In the genomic region with DNA sequence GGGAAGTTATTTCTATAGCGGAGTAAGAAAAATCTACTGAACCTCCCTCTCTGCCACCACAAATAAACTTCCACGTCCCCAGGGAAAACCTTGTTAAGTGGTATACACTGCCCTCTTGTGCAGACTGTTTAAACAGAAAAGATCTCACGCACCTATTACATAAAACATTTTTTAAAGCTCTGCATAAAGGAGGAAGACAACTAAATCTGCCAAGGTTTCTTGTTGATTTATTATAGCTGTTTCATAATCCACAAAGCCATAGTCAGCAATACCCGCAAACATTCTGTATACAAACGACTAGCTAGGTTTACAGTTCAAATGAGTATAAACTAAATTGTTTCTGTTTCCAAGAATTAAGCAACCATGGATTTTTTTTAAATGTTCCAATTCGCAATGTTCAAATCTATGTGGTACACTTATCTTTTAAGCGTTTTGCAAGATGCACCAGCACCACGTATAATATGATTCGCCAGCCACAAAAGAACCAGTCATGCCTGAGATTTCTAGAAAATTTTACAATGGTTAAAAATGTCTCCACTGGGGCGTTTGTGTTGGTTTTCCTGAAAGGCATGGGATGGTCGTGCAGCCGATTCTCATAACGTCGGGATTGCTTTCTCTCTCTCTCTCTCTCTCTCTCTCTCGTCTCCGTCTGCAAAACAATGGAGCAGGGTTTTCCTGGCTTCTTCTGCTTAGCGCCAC, we compare ENCODE assay signal across 8 cellular contexts.
A peak's percentile ranks its signal among the peaks of the same experiment; 100 is the strongest.
DNase-seq lines count a peak whose midpoint lies in the region; ATAC-seq, FAIRE-seq and TF ChIP-seq lines count a peak whose summit lies in the region.

No MANE protein-coding gene starts in this region.

- H3K36me3 ChIP-seq in Karpas-422 (ENCODE audit: insufficient read depth, low read length), result no peaks in the 10 kb centered on the region

- DNase-seq in D721Med (ENCODE audit: insufficient read length, low spot score) (no peak), NCI-H460 (ENCODE audit: extremely low read depth, low read depth) (peak; percentile 50), chondrocyte (ENCODE audit: low spot score) (no peak), nephron progenitor cell (no peak), activated gamma-delta T cell (lab: John Stamatoyannopoulos, UW) (no peak), Karpas-422 (no peak)
- DNase-seq in activated CD4-positive, alpha-beta T cell treated with anti-CD3 and anti-CD28 coated beads, Interleukin-2, amount 10 ng/mL, durations not matched to agents 7 days and 5 days, result no peak

- H3K27me3 Mint-ChIP-seq in chondrocyte (ENCODE audit: low read depth) (no peaks in the 10 kb centered on the region), nephron progenitor cell (ENCODE audit: low read depth, poor library complexity) (peaks cover 10% of the 10 kb centered on the region)
- peaks cover 2% of the 10 kb centered on the region for H3K27me3 Mint-ChIP-seq in activated CD4-positive, alpha-beta T cell treated with anti-CD3 and anti-CD28 coated beads, Interleukin-2, amount 10 ng/mL, durations not matched to agents 7 days and 5 days

- H3K27ac ChIP-seq in Karpas-422 (ENCODE audit: low read length), result no peak overlapping the region

- no peaks in the 10 kb centered on the region for H3K4me1 ChIP-seq in Karpas-422 (ENCODE audit: low read length)

- H3K9ac ChIP-seq in Karpas-422 (ENCODE audit: low read length), result no peak overlapping the region

- FAIRE-seq in D721Med (lab: Jason Lieb, UNC), result peak; percentile 91

- peaks cover 17% of the 10 kb centered on the region for H3K4me1 Mint-ChIP-seq in chondrocyte (ENCODE audit: low read depth)
- peaks cover 22% of the 10 kb centered on the region for H3K4me1 Mint-ChIP-seq in nephron progenitor cell
- H3K4me1 Mint-ChIP-seq in activated CD4-positive, alpha-beta T cell treated with anti-CD3 and anti-CD28 coated beads, Interleukin-2, amount 10 ng/mL, durations not matched to agents 7 days and 5 days, result no peaks in the 10 kb centered on the region

- H2AFZ ChIP-seq in Karpas-422 (ENCODE audit: low read length), result no peak overlapping the region

- no peaks in the 10 kb centered on the region for H3K9me3 ChIP-seq in Karpas-422 (ENCODE audit: low read length)

- H3K36me3 Mint-ChIP-seq in chondrocyte (ENCODE audit: low read depth) (no peaks in the 10 kb centered on the region), nephron progenitor cell (ENCODE audit: low read depth) (no peaks in the 10 kb centered on the region)
- H3K36me3 Mint-ChIP-seq in activated CD4-positive, alpha-beta T cell treated with anti-CD3 and anti-CD28 coated beads, Interleukin-2, amount 10 ng/mL, durations not matched to agents 7 days and 5 days (ENCODE audit: low read depth), result no peaks in the 10 kb centered on the region

- H3K4me3 Mint-ChIP-seq in chondrocyte (ENCODE audit: unreplicated experiment), result peak overlapping the region; percentile 70
- peak overlapping the region; percentile 70 for H3K4me3 Mint-ChIP-seq in nephron progenitor cell
- H3K4me3 Mint-ChIP-seq in activated CD4-positive, alpha-beta T cell treated with anti-CD3 and anti-CD28 coated beads, Interleukin-2, amount 10 ng/mL, durations not matched to agents 7 days and 5 days, result no peak overlapping the region

- no peaks in the 10 kb centered on the region for H3K9me2 ChIP-seq in Karpas-422 (replicated peaks; ENCODE audit: insufficient read depth, low read length)

- no peaks in the 10 kb centered on the region for H3K9me3 Mint-ChIP-seq in chondrocyte (ENCODE audit: low read depth)
- peaks cover 16% of the 10 kb centered on the region for H3K9me3 Mint-ChIP-seq in nephron progenitor cell
- no peaks in the 10 kb centered on the region for H3K9me3 Mint-ChIP-seq in activated CD4-positive, alpha-beta T cell treated with anti-CD3 and anti-CD28 coated beads, Interleukin-2, amount 10 ng/mL, durations not matched to agents 7 days and 5 days

- CTCF ChIA-PET in activated CD4-positive, alpha-beta T cell treated with anti-CD3 and anti-CD28 coated beads, Interleukin-2, amount 10 ng/mL, durations not matched to agents 7 days and 5 days (lab: Charles Lee), result interaction anchor here (0.6 kb wide), 1 partner anchor 863 kb away, joined by 3 read pairs; no protein-coding TSS in a partner anchor

- H3K79me2 ChIP-seq in Karpas-422 (ENCODE audit: low read length), result no peaks in the 10 kb centered on the region

- H3K4me2 ChIP-seq in Karpas-422 (ENCODE audit: low read depth, low read length, poor library complexity, severe bottlenecking), result no peak overlapping the region

- POLR2A ChIA-PET in activated CD4-positive, alpha-beta T cell treated with anti-CD3 and anti-CD28 coated beads, Interleukin-2, amount 10 ng/mL, durations not matched to agents 7 days and 5 days (lab: Charles Lee), result no interaction called here

- TF ChIP-seq CTCF in D721Med (IDR thresholded peaks at IDR 0.05; ENCODE audit: insufficient read depth, missing control alignments), result peak; percentile 41
- peak; percentile 94 for TF ChIP-seq CTCF in chondrocyte (IDR thresholded peaks at IDR 0.05)
- TF ChIP-seq CTCF in nephron progenitor cell (IDR thresholded peaks at IDR 0.05), result peak; percentile 28

- peak overlapping the region; percentile 69 for H3K27ac Mint-ChIP-seq in chondrocyte (ENCODE audit: unreplicated experiment)
- H3K27ac Mint-ChIP-seq in nephron progenitor cell, result peak overlapping the region; percentile 57
- H3K27ac Mint-ChIP-seq in activated CD4-positive, alpha-beta T cell treated with anti-CD3 and anti-CD28 coated beads, Interleukin-2, amount 10 ng/mL, durations not matched to agents 7 days and 5 days, result no peak overlapping the region

- ATAC-seq in HG03460 (IDR thresholded peaks at IDR 0.05; ENCODE audit: unreplicated experiment), result no peak

- no peaks in the 10 kb centered on the region for H4K20me1 ChIP-seq in Karpas-422 (ENCODE audit: insufficient read depth, low read depth, low read length)

- H3K4me3 ChIP-seq in Karpas-422 (ENCODE audit: low read length), result no peak overlapping the region

- H3K27me3 ChIP-seq in Karpas-422 (ENCODE audit: low read length), result no peaks in the 10 kb centered on the region

Comparison
In these comparisons a context has a peak if more than half of its experiments do, and no peak if none do; other contexts are left out.
1. CTCF ChIP-seq: peak in every context shown above with its lines; median percentile 94 in chondrocyte; 41 in D721Med; 28 in nephron progenitor cell.